In the genomic region with DNA sequence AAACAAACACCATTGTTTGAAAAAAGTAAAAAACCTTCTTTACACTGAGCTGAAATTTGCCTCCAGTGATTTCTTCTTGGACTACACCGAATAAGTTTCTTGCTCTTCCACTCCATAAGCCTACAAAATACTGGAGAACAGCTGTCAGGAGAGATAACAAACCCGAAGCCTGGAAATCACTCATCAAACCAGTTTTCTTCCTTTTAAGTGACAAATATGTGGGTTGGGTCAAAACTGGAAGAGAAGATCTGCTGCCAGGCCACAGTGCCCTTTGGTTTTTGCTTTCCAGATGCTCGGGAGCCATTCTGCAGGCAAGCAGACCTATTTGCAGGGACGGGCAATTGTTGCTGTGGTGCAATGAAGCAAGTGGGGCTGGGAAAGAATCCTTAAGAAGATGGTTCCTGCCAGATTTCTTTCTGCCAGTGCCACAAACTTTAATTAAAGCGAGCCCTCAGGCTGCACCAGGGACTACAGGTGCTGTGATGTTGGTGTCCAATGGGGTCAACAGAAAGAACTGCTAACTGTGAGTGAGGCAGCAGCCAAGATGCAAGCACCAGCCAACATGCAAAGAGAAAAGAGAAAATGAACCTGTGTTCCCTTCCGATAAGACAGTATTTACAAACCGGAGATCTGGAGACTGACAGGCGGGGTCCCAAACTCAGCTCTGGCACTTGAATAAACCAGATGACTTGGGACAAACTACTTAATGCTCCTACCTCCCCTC, we compare ENCODE assay signal across 1 cellular context.
TF ChIP-seq lines count a peak whose summit lies in the region.

No MANE protein-coding gene starts in this region.

TF ChIP-seq in K562, 482 proteins besides CTCF, POLR2A, EP300 and RAD21 (continued from another document):
- TF ChIP-seq NCOR1 (IDR thresholded peaks at IDR 0.05): peak; percentile 40; the same call in 1 of the 2 replicates
- 0 out of 2 replicates have a peak, but pooled peaks have one; percentile 9 for TF ChIP-seq FOSL1 (tag; conservative IDR thresholded peaks at IDR 0.05)
- TF ChIP-seq ELF4 (CRISPR knock-in tag; IDR thresholded peaks at IDR 0.05): no peak
- TF ChIP-seq, protein P1, sequence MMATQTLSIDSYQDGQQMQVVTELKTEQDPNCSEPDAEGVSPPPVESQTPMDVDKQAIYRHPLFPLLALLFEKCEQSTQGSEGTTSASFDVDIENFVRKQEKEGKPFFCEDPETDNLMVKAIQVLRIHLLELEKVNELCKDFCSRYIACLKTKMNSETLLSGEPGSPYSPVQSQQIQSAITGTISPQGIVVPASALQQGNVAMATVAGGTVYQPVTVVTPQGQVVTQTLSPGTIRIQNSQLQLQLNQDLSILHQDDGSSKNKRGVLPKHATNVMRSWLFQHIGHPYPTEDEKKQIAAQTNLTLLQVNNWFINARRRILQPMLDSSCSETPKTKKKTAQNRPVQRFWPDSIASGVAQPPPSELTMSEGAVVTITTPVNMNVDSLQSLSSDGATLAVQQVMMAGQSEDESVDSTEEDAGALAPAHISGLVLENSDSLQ (IDR thresholded peaks at IDR 0.05): peak; percentile 88
- no peak for TF ChIP-seq ZEB2 (IDR thresholded peaks at IDR 0.05)
- TF ChIP-seq ZSCAN29 (IDR thresholded peaks at IDR 0.05): no peak
- TF ChIP-seq CXXC5 (CRISPR knock-in tag; IDR thresholded peaks at IDR 0.05): no peak
- peak; percentile 22; the same call in 1 of the 2 replicates for TF ChIP-seq CTBP1 (IDR thresholded peaks at IDR 0.05; ENCODE audit: borderline replicate concordance)
- no peak for TF ChIP-seq HNRNPH1 (optimal IDR thresholded peaks at IDR 0.05; ENCODE audit: low read depth, low read length)
- TF ChIP-seq ARID1B (IDR thresholded peaks at IDR 0.05): peak; percentile 91
- TF ChIP-seq YBX1 (IDR thresholded peaks at IDR 0.05): no peak
- TF ChIP-seq CHD1 (IDR thresholded peaks at IDR 0.05; ENCODE audit: low read length): peak; percentile 80
- TF ChIP-seq HDGF (IDR thresholded peaks at IDR 0.05): no peak
- no peak for TF ChIP-seq GABPA (tag; conservative IDR thresholded peaks at IDR 0.05; ENCODE audit: low read depth)
- peak; percentile 96 for TF ChIP-seq MEIS2 (IDR thresholded peaks at IDR 0.05; ENCODE audit: partially characterized antibody)
- TF ChIP-seq STAT5A (IDR thresholded peaks at IDR 0.05; ENCODE audit: borderline replicate concordance, low read length): peak; percentile 32; the same call in 1 of the 2 replicates
- TF ChIP-seq BHLHE40 (IDR thresholded peaks at IDR 0.05; ENCODE audit: low read length): no peak
- TF ChIP-seq KDM5B (IDR thresholded peaks at IDR 0.05; ENCODE audit: insufficient replicate concordance, low read depth, low read length): no peak
- TF ChIP-seq CBFB (CRISPR knock-in tag; IDR thresholded peaks at IDR 0.05): no peak
- TF ChIP-seq TCF3 (CRISPR knock-in tag; IDR thresholded peaks at IDR 0.05): peak; percentile 86
- TF ChIP-seq MTA2 (IDR thresholded peaks at IDR 0.05; ENCODE audit: low read depth): peak; percentile 76
- no peak for TF ChIP-seq SP2 (IDR thresholded peaks at IDR 0.05; ENCODE audit: extremely low read depth, low read depth, low read length, poor library complexity, severe bottlenecking)
- TF ChIP-seq NCOA4 (IDR thresholded peaks at IDR 0.05; ENCODE audit: partially characterized antibody): no peak
- TF ChIP-seq FOXA3 (CRISPR knock-in tag; conservative IDR thresholded peaks at IDR 0.05 in 1 of 2, IDR thresholded peaks at IDR 0.05 in 1 of 2): 0 out of 4 replicates have a peak, but pooled peaks of 1 of the 2 experiments have one; percentile 35
- TF ChIP-seq USF1 (CRISPR knock-in tag; IDR thresholded peaks at IDR 0.05): no peak
- peak; percentile 32 to 68; a peak in 3 of 4 replicates for TF ChIP-seq RCOR1 (IDR thresholded peaks at IDR 0.05; ENCODE audit: borderline replicate concordance in 1 of 2, low read depth in 2 of 2, low read length in 2 of 2)
- peak; percentile 56 to 72; a peak in 3 of 4 replicates for TF ChIP-seq KDM1A (IDR thresholded peaks at IDR 0.05)
- no peak for TF ChIP-seq BCOR (IDR thresholded peaks at IDR 0.05)
- TF ChIP-seq, protein P2, sequence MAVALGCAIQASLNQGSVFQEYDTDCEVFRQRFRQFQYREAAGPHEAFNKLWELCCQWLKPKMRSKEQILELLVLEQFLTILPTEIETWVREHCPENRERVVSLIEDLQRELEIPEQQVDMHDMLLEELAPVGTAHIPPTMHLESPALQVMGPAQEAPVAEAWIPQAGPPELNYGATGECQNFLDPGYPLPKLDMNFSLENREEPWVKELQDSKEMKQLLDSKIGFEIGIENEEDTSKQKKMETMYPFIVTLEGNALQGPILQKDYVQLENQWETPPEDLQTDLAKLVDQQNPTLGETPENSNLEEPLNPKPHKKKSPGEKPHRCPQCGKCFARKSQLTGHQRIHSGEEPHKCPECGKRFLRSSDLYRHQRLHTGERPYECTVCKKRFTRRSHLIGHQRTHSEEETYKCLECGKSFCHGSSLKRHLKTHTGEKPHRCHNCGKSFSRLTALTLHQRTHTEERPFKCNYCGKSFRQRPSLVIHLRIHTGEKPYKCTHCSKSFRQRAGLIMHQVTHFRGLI (CRISPR knock-in tag; IDR thresholded peaks at IDR 0.05): no peak
- no peak for TF ChIP-seq IRF2 (CRISPR knock-in tag; IDR thresholded peaks at IDR 0.05)
- TF ChIP-seq RBM14 (IDR thresholded peaks at IDR 0.05; ENCODE audit: borderline replicate concordance, insufficient read depth, low read depth, low read length): no peak
- TF ChIP-seq, protein P3, sequence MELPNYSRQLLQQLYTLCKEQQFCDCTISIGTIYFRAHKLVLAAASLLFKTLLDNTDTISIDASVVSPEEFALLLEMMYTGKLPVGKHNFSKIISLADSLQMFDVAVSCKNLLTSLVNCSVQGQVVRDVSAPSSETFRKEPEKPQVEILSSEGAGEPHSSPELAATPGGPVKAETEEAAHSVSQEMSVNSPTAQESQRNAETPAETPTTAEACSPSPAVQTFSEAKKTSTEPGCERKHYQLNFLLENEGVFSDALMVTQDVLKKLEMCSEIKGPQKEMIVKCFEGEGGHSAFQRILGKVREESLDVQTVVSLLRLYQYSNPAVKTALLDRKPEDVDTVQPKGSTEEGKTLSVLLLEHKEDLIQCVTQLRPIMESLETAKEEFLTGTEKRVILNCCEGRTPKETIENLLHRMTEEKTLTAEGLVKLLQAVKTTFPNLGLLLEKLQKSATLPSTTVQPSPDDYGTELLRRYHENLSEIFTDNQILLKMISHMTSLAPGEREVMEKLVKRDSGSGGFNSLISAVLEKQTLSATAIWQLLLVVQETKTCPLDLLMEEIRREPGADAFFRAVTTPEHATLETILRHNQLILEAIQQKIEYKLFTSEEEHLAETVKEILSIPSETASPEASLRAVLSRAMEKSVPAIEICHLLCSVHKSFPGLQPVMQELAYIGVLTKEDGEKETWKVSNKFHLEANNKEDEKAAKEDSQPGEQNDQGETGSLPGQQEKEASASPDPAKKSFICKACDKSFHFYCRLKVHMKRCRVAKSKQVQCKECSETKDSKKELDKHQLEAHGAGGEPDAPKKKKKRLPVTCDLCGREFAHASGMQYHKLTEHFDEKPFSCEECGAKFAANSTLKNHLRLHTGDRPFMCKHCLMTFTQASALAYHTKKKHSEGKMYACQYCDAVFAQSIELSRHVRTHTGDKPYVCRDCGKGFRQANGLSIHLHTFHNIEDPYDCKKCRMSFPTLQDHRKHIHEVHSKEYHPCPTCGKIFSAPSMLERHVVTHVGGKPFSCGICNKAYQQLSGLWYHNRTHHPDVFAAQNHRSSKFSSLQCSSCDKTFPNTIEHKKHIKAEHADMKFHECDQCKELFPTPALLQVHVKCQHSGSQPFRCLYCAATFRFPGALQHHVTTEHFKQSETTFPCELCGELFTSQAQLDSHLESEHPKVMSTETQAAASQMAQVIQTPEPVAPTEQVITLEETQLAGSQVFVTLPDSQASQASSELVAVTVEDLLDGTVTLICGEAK (IDR thresholded peaks at IDR 0.05): no peak
- TF ChIP-seq, protein P3 (CRISPR knock-in tag; IDR thresholded peaks at IDR 0.05): no peak
- TF ChIP-seq, protein P4, sequence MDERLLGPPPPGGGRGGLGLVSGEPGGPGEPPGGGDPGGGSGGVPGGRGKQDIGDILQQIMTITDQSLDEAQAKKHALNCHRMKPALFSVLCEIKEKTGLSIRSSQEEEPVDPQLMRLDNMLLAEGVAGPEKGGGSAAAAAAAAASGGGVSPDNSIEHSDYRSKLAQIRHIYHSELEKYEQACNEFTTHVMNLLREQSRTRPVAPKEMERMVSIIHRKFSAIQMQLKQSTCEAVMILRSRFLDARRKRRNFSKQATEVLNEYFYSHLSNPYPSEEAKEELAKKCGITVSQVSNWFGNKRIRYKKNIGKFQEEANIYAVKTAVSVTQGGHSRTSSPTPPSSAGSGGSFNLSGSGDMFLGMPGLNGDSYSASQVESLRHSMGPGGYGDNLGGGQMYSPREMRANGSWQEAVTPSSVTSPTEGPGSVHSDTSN (CRISPR knock-in tag; IDR thresholded peaks at IDR 0.05; ENCODE audit: low read depth): peak; percentile 25; the same call in 1 of the 2 replicates
- TF ChIP-seq, protein P4 (tag; conservative IDR thresholded peaks at IDR 0.05; ENCODE audit: low read depth): peak; percentile 82
- no peak for TF ChIP-seq ZNF696 (CRISPR knock-in tag; conservative IDR thresholded peaks at IDR 0.05)
- 0 out of 4 replicates have a peak, but pooled peaks of 1 of the 2 experiments have one; percentile 19 for TF ChIP-seq TBL1XR1 (IDR thresholded peaks at IDR 0.05; ENCODE audit: low read length in 2 of 2)
- TF ChIP-seq SMARCE1 (IDR thresholded peaks at IDR 0.05): peak; percentile 82; the same call in 1 of the 2 replicates
- TF ChIP-seq, protein P5, sequence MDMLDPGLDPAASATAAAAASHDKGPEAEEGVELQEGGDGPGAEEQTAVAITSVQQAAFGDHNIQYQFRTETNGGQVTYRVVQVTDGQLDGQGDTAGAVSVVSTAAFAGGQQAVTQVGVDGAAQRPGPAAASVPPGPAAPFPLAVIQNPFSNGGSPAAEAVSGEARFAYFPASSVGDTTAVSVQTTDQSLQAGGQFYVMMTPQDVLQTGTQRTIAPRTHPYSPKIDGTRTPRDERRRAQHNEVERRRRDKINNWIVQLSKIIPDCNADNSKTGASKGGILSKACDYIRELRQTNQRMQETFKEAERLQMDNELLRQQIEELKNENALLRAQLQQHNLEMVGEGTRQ (CRISPR knock-in tag; IDR thresholded peaks at IDR 0.05): no peak
- TF ChIP-seq SMARCC2 (IDR thresholded peaks at IDR 0.05; ENCODE audit: low read depth): peak; percentile 52; the same call in 1 of the 2 replicates
- peak; percentile 85; the same call in 1 of the 2 replicates for TF ChIP-seq SMARCA5 (IDR thresholded peaks at IDR 0.05)
- 0 out of 2 replicates have a peak, but pooled peaks have one; percentile 19 for TF ChIP-seq VEZF1 (CRISPR knock-in tag; IDR thresholded peaks at IDR 0.05)
- TF ChIP-seq ZNF436 (CRISPR knock-in tag; IDR thresholded peaks at IDR 0.05): no peak
- TF ChIP-seq TCF7 (IDR thresholded peaks at IDR 0.05; ENCODE audit: borderline replicate concordance): no peak
- no peak for TF ChIP-seq ZFPM2 (CRISPR knock-in tag; IDR thresholded peaks at IDR 0.05)
- peak; percentile 82 for TF ChIP-seq TAL1 (IDR thresholded peaks at IDR 0.05)
- no peak for TF ChIP-seq CHCHD3 (CRISPR knock-in tag; IDR thresholded peaks at IDR 0.05)
- TF ChIP-seq TRIM24 (IDR thresholded peaks at IDR 0.05): no peak
- TF ChIP-seq STAT5B (CRISPR knock-in tag; IDR thresholded peaks at IDR 0.05): no peak
